Comparison of ENCODE assay signal across 18 cellular contexts in the genomic region with DNA sequence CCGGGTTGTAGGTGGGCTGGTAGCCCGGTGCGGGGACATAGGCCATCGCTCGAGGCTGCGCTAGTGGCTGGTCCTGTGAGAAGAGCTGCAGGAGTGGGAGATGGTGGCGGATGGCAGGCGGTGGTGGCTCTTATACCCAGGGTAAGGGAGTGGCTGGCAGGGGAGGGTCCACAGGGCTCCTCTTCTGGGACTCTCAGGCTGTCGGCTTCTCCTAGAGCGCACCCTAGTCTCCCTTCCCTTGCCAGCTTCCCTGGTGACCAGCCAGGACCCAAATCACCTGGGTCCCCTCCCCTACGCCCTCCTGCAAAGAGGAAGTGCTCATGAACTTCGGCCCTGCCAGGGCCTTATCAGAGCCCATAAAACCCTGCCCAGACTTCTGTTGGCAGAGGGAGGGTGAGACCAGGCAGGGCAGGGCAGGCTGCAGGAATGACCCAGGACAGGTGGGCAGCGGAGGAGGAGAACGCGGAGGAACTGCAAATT. TPM values are rescaled to one million over a fixed set of nuclear protein-coding genes. Genes with fewer than 3 reads are reported as not detected.
DNase-seq lines count a peak whose midpoint lies in the region; ATAC-seq and TF ChIP-seq lines count a peak whose summit lies in the region.
"Had no signal": no experiment of that assay in that cellular context is flagged by ENCODE, and none has a peak within 500 bp of the region (broad histone marks: within the 10 kb centered on the region; RNA-seq: fewer than 3 reads in every experiment).

A gene with protein sequence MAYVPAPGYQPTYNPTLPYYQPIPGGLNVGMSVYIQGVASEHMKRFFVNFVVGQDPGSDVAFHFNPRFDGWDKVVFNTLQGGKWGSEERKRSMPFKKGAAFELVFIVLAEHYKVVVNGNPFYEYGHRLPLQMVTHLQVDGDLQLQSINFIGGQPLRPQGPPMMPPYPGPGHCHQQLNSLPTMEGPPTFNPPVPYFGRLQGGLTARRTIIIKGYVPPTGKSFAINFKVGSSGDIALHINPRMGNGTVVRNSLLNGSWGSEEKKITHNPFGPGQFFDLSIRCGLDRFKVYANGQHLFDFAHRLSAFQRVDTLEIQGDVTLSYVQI (minus strand): TSS at position 105 of the 480 bp plus-strand sequence. CDS start 59 bp downstream, at position 46.

- TF ChIP-seq POLR2A in gastroesophageal sphincter (IDR thresholded peaks at IDR 0.05) = no peak

- H3K4me3 Mint-ChIP-seq in activated B cell treated with CpG ODN at 0.5 μM for 24 hours = no peak within 1 kb of the TSS
- no peak within 1 kb of the TSS for H3K4me3 Mint-ChIP-seq in stimulated activated effector memory CD8-positive, alpha-beta T cell treated with anti-CD3 and anti-CD28 coated beads, Interleukin-12 subunit alpha, Interleukin-12 subunit beta, amount 100 ng/mL, for 72 hours
- H3K4me3 Mint-ChIP-seq: CD4-positive, alpha-beta memory T cell had no signal

- H3K27ac ChIP-seq in lower lobe of right lung (no peak within 1 kb of the TSS), gastroesophageal sphincter (no peak within 1 kb of the TSS)

- H3K27me3 Mint-ChIP-seq in activated B cell treated with CpG ODN at 0.5 μM for 24 hours = no peaks in the 10 kb centered on the region
- H3K27me3 Mint-ChIP-seq: CD4-positive, alpha-beta memory T cell had no signal

- H3K36me3 ChIP-seq in lower lobe of right lung = peaks cover 34% of the 10 kb centered on the region
- peaks cover 0 to 40% of the 10 kb centered on the region in 2 donors for H3K36me3 ChIP-seq in gastroesophageal sphincter

- peak; percentile 99 for DNase-seq in HT-29 (ENCODE audit: low spot score)
- no peak for DNase-seq in activated B cell treated with CpG ODN at 0.5 μM for 24 hours
- peak; percentile 52 for DNase-seq in lower lobe of right lung
- no peak for DNase-seq in stimulated activated effector memory CD8-positive, alpha-beta T cell treated with anti-CD3 and anti-CD28 coated beads, Interleukin-12 subunit alpha, Interleukin-12 subunit beta, amount 100 ng/mL, for 72 hours (ENCODE audit: low spot score in 2 of 2)
- no peak for DNase-seq in NK-92 (lab: John Stamatoyannopoulos, UW; ENCODE audit: unreplicated experiment)
- DNase-seq in GM10266 (ENCODE audit: extremely low spot score) = no peak
- DNase-seq: activated CD8-positive, alpha-beta memory T cell treated with anti-CD3 and anti-CD28 coated beads for 24 hours; activated effector memory CD4-positive, alpha-beta T cell treated with Interleukin-2 at 50 U/mL for 16 hours; CD4-positive, alpha-beta memory T cell; effector CD4-positive, alpha-beta T cell; EL; foreskin fibroblast; retina; SHP77; stimulated activated CD4-positive, alpha-beta T cell treated with anti-CD3 and anti-CD28 coated beads, Interleukin-2, amount 100 ng/mL, for 24 hours; T1000; trophoblast cell had no signal

- H3K4me3 ChIP-seq in lower lobe of right lung (no peak within 1 kb of the TSS), gastroesophageal sphincter (no peak within 1 kb of the TSS)

- H3K9me3 Mint-ChIP-seq in activated B cell treated with CpG ODN at 0.5 μM for 24 hours = no peaks in the 10 kb centered on the region
- H3K9me3 Mint-ChIP-seq in stimulated activated effector memory CD8-positive, alpha-beta T cell treated with anti-CD3 and anti-CD28 coated beads, Interleukin-12 subunit alpha, Interleukin-12 subunit beta, amount 100 ng/mL, for 72 hours = no peaks in the 10 kb centered on the region
- H3K9me3 Mint-ChIP-seq: CD4-positive, alpha-beta memory T cell had no signal

- TF ChIP-seq CTCF in activated B cell treated with CpG ODN at 0.5 μM for 24 hours (IDR thresholded peaks at IDR 0.05) (no peak), lower lobe of right lung (IDR thresholded peaks at IDR 0.05) (no peak), GM10266 (IDR thresholded peaks at IDR 0.05; ENCODE audit: control insufficient read depth, insufficient read depth, low read depth, missing control alignments) (no peak), gastroesophageal sphincter (IDR thresholded peaks at IDR 0.05) (no peak)

- TF ChIP-seq EP300 in gastroesophageal sphincter (IDR thresholded peaks at IDR 0.05) = no peak

- H3K4me1 Mint-ChIP-seq in activated B cell treated with CpG ODN at 0.5 μM for 24 hours = no peaks in the 10 kb centered on the region
- H3K4me1 Mint-ChIP-seq in stimulated activated effector memory CD8-positive, alpha-beta T cell treated with anti-CD3 and anti-CD28 coated beads, Interleukin-12 subunit alpha, Interleukin-12 subunit beta, amount 100 ng/mL, for 72 hours = no peaks in the 10 kb centered on the region

- H3K27ac Mint-ChIP-seq in activated B cell treated with CpG ODN at 0.5 μM for 24 hours = peak within 1 kb of the TSS; percentile 2
- H3K27ac Mint-ChIP-seq in stimulated activated effector memory CD8-positive, alpha-beta T cell treated with anti-CD3 and anti-CD28 coated beads, Interleukin-12 subunit alpha, Interleukin-12 subunit beta, amount 100 ng/mL, for 72 hours = peak within 1 kb of the TSS; percentile 48

- no peaks in the 10 kb centered on the region for H3K27me3 ChIP-seq in lower lobe of right lung (ENCODE audit: low read depth)
- H3K27me3 ChIP-seq in gastroesophageal sphincter = no peaks in the 10 kb centered on the region

- no peak for ATAC-seq in activated B cell treated with CpG ODN at 0.5 μM for 24 hours (ENCODE audit: low read depth)
- peak; percentile 49 to 53 for ATAC-seq in lower lobe of right lung
- ATAC-seq in stimulated activated effector memory CD8-positive, alpha-beta T cell treated with anti-CD3 and anti-CD28 coated beads, Interleukin-12 subunit alpha, Interleukin-12 subunit beta, amount 100 ng/mL, for 72 hours = peak; percentile 32
- no peak for ATAC-seq in gastroesophageal sphincter

- intact Hi-C loops in activated B cell treated with CpG ODN at 0.5 μM for 24 hours (cut with micrococcal nuclease) = no loop called here
- intact Hi-C loops in lower lobe of right lung (cut with DNase I) = no loop called here

- H3K9me3 ChIP-seq in lower lobe of right lung (no peaks in the 10 kb centered on the region), gastroesophageal sphincter (no peaks in the 10 kb centered on the region)

- CTCF ChIA-PET in activated B cell treated with CpG ODN at 0.5 μM for 24 hours (lab: Charles Lee) = no interaction called here

- POLR2A ChIA-PET in activated B cell treated with CpG ODN at 0.5 μM for 24 hours (lab: Charles Lee) = no interaction called here

- H3K36me3 Mint-ChIP-seq in activated B cell treated with CpG ODN at 0.5 μM for 24 hours (ENCODE audit: low read depth) = peaks cover 38% of the 10 kb centered on the region
- H3K36me3 Mint-ChIP-seq in stimulated activated effector memory CD8-positive, alpha-beta T cell treated with anti-CD3 and anti-CD28 coated beads, Interleukin-12 subunit alpha, Interleukin-12 subunit beta, amount 100 ng/mL, for 72 hours = peaks cover 29% of the 10 kb centered on the region

- H3K4me1 ChIP-seq in lower lobe of right lung (peaks cover 8% of the 10 kb centered on the region), gastroesophageal sphincter (no peaks in the 10 kb centered on the region)

- WGBS in gastroesophageal sphincter (ENCODE audit: low coverage in 1 of 2), 2 donors = 90 to 92% methylated on average over 3 to 7 of the region's 15 CpGs

RNA-seq across cellular contexts. Expression of the gene that starts here (rescaled TPM):
- total RNA-seq in HT-29 (2014; rRNA removed; shearing (Covaris generic)) = 959 and 1,005 TPM in 2 replicates
- total RNA-seq in activated B cell treated with CpG ODN at 0.5 μM for 24 hours (2.7 and 4.5 TPM in 2 replicates), lower lobe of right lung (4.2 TPM), gastroesophageal sphincter (1 to 10 TPM in 2 of 4 donors, under 1 TPM in 1, not detected in 1; 0.27 to 1.6 (median 1.1) TPM)

Comparison
In these comparisons a context has a peak if more than half of its experiments do, and no peak if none do; other contexts are left out.
1. RNA of the gene that starts here (total RNA-seq): 959 to 1,005 TPM in HT-29; 2.7 to 4.5 TPM in activated B cell treated with CpG ODN at 0.5 μM for 24 hours, 4.2 TPM in lower lobe of right lung (single experiment) and 0.27 to 1.6 TPM in gastroesophageal sphincter; every median in the first group is over 100 times any median in the second.
2. DNase-seq: peak in HT-29 (single experiment) and lower lobe of right lung (single experiment); none in activated B cell treated with CpG ODN at 0.5 μM for 24 hours (single experiment), stimulated activated effector memory CD8-positive, alpha-beta T cell treated with anti-CD3 and anti-CD28 coated beads, Interleukin-12 subunit alpha, Interleukin-12 subunit beta, amount 100 ng/mL, for 72 hours (0 of 2), NK-92 (single experiment) and GM10266 (single experiment).
3. ATAC-seq: peak in lower lobe of right lung (2 of 2) and stimulated activated effector memory CD8-positive, alpha-beta T cell treated with anti-CD3 and anti-CD28 coated beads, Interleukin-12 subunit alpha, Interleukin-12 subunit beta, amount 100 ng/mL, for 72 hours (single experiment); none in activated B cell treated with CpG ODN at 0.5 μM for 24 hours (single experiment) and gastroesophageal sphincter (single experiment).